Comparison of ENCODE assay signal across 1 cellular context in genomic region chr17:2931426-2931825, GRCh38.
A peak's percentile ranks its signal among the peaks of the same experiment; 100 is the strongest.
TF ChIP-seq lines count a peak whose summit lies in the region.

No MANE protein-coding gene starts in this region.

TF ChIP-seq in K562, 482 proteins besides CTCF, POLR2A, EP300 and RAD21:
- 0 out of 2 replicates have a peak, but pooled peaks have one; percentile 14 for TF ChIP-seq TFAP4 (CRISPR knock-in tag; IDR thresholded peaks at IDR 0.05; ENCODE audit: borderline replicate concordance)
- TF ChIP-seq MCM2 (IDR thresholded peaks at IDR 0.05; ENCODE audit: low read depth), result no peak
- no peak for TF ChIP-seq ZNF280A (IDR thresholded peaks at IDR 0.05; ENCODE audit: low read depth, partially characterized antibody)
- TF ChIP-seq KAT2B (IDR thresholded peaks at IDR 0.05; ENCODE audit: low read depth, low read length), result no peak
- no peak for TF ChIP-seq MTA1 (IDR thresholded peaks at IDR 0.05; ENCODE audit: borderline replicate concordance)
